Comparison of ENCODE assay signal across 1 cellular context in genomic region chr3:4533489-4534443, GRCh38.
TF ChIP-seq lines count a peak whose summit lies in the region.

No MANE protein-coding gene starts in this region.

TF ChIP-seq in GM12878, 131 proteins besides CTCF, POLR2A, EP300 and RAD21:
- no peak for TF ChIP-seq E4F1 (IDR thresholded peaks at IDR 0.05; ENCODE audit: borderline replicate concordance, partially characterized antibody)
- no peak for TF ChIP-seq LARP7 (IDR thresholded peaks at IDR 0.05)
- TF ChIP-seq POLR2AphosphoS2 (IDR thresholded peaks at IDR 0.05; ENCODE audit: low read depth, low read length) = no peak
- TF ChIP-seq IRF3 (IDR thresholded peaks at IDR 0.05) = no peak
- no peak for TF ChIP-seq NR2C1 (IDR thresholded peaks at IDR 0.05)
- TF ChIP-seq NFIC (IDR thresholded peaks at IDR 0.05; ENCODE audit: low read depth, low read length) = no peak
- TF ChIP-seq NR2F1 (conservative IDR thresholded peaks at IDR 0.05) = no peak
- TF ChIP-seq PAX5 (IDR thresholded peaks at IDR 0.05; ENCODE audit: borderline replicate concordance, low read depth, low read length) = no peak
- no peak for TF ChIP-seq RCOR1 (conservative IDR thresholded peaks at IDR 0.05; ENCODE audit: low read depth, low read length)
- TF ChIP-seq TCF3 (IDR thresholded peaks at IDR 0.05; ENCODE audit: borderline replicate concordance, insufficient read depth, low read depth, low read length) = no peak
- TF ChIP-seq TAF1 (IDR thresholded peaks at IDR 0.05; ENCODE audit: borderline replicate concordance, low read depth, low read length) = no peak
- TF ChIP-seq REST (IDR thresholded peaks at IDR 0.05; ENCODE audit: low read depth, low read length) = no peak
- TF ChIP-seq WRNIP1 (IDR thresholded peaks at IDR 0.05; ENCODE audit: borderline replicate concordance, low read depth, low read length) = no peak
- TF ChIP-seq FOXM1 (IDR thresholded peaks at IDR 0.05; ENCODE audit: low read depth, low read length) = no peak
- TF ChIP-seq CREM (IDR thresholded peaks at IDR 0.05; ENCODE audit: low read depth) = no peak
- TF ChIP-seq E2F8 (IDR thresholded peaks at IDR 0.05; ENCODE audit: low read depth, partially characterized antibody) = no peak
- TF ChIP-seq MEF2A (IDR thresholded peaks at IDR 0.05; ENCODE audit: insufficient read depth, low read depth, low read length) = no peak
- TF ChIP-seq ZNF687 (IDR thresholded peaks at IDR 0.05) = no peak
